21 cellular contexts compared by ENCODE assay signal in genomic region chr9:3032898-3033297, GRCh38.
DNase-seq lines count a peak whose midpoint lies in the region; ATAC-seq and TF ChIP-seq lines count a peak whose summit lies in the region.
"Had no signal": no experiment of that assay in that cellular context is flagged by ENCODE, and none has a peak within 500 bp of the region (broad histone marks: within the 10 kb centered on the region; RNA-seq: fewer than 3 reads in every experiment).

No MANE protein-coding gene starts in this region.

- WGBS in tibial nerve, 2 donors = 86 to 89% methylated on average over 4 of the region's 4 CpGs

- H3K4me1 ChIP-seq in tibial nerve = no peaks in the 10 kb centered on the region
- H3K4me1 ChIP-seq: Caco-2, upper lobe of left lung had no signal

- H3K27me3 ChIP-seq in GM06990 (replicated peaks; ENCODE audit: control insufficient read depth, insufficient read depth, low read length) = no peaks in the 10 kb centered on the region; the same call in 1 of the 2 replicates
- H3K27me3 ChIP-seq in tibial nerve = no peaks in the 10 kb centered on the region
- H3K27me3 ChIP-seq: upper lobe of left lung had no signal

- ATAC-seq in GM18909 (IDR thresholded peaks at IDR 0.05; ENCODE audit: poor library complexity, unreplicated experiment) (peak; percentile 78), HG02763 (IDR thresholded peaks at IDR 0.05; ENCODE audit: unreplicated experiment) (peak; percentile 60), HG03439 (IDR thresholded peaks at IDR 0.05; ENCODE audit: unreplicated experiment) (peak; percentile 80), HG02610 (IDR thresholded peaks at IDR 0.05; ENCODE audit: unreplicated experiment) (no peak)
- ATAC-seq: activated CD8-positive, alpha-beta T cell treated with anti-CD3 and anti-CD28 coated beads, Interleukin-2, amount 10 ng/mL, durations not matched to agents 7 days and 5 days; left lobe of liver; SK-N-SH treated with all-trans-retinoic acid at 6 μM for 48 hours had no signal

- no peak for TF ChIP-seq EP300 in tibial nerve (IDR thresholded peaks at IDR 0.05)

- H3K27ac ChIP-seq in tibial nerve = no peak overlapping the region
- H3K27ac ChIP-seq: upper lobe of left lung had no signal

- H3K36me3 ChIP-seq in GM06990 (ENCODE audit: control insufficient read depth, insufficient read depth, low read length) (no peaks in the 10 kb centered on the region), tibial nerve (no peaks in the 10 kb centered on the region)
- H3K36me3 ChIP-seq: upper lobe of left lung had no signal

- no peak for TF ChIP-seq CTCF in GM06990 (IDR thresholded peaks at IDR 0.05; ENCODE audit: insufficient read depth, low read length, poor library complexity, severe bottlenecking)
- no peak for TF ChIP-seq CTCF in tibial nerve (IDR thresholded peaks at IDR 0.05)

- DNase-seq in GM06990 (ENCODE audit: extremely low read depth, insufficient read length) (peak; percentile 1), DMS79 (lab: John Stamatoyannopoulos, UW) (no peak), tibial nerve (ENCODE audit: low spot score in 2 of 2) (no peak), NCI-H1048 (lab: John Stamatoyannopoulos, UW) (no peak)
- DNase-seq: activated CD4-positive, CD25-positive, alpha-beta regulatory T cell; activated CD8-positive, alpha-beta T cell treated with anti-CD3 and anti-CD28 coated beads, Interleukin-2, amount 10 ng/mL, durations not matched to agents 7 days and 5 days; Caco-2; cerebellar nuclear complex; midbrain; NCI-H2029 treated with DMSO at 0.1 percent for 48 hours; nephron progenitor cell; RPMI8226; stimulated activated CD4-positive, alpha-beta T cell treated with anti-CD3 and anti-CD28 coated beads, Interleukin-2, amount 100 ng/mL, for 48 hours; T-helper 9 cell; upper lobe of left lung had no signal

- H3K4me3 ChIP-seq in GM06990 (replicated peaks; ENCODE audit: low read depth, low read length) (no peak overlapping the region), tibial nerve (no peak overlapping the region)
- H3K4me3 ChIP-seq: upper lobe of left lung had no signal

- H3K9me3 ChIP-seq in tibial nerve = no peaks in the 10 kb centered on the region
- H3K9me3 ChIP-seq: Caco-2, upper lobe of left lung had no signal

- TF ChIP-seq POLR2A in tibial nerve (IDR thresholded peaks at IDR 0.05) = no peak
